ENCODE assay signal across 1 cellular context in genomic region chr17:73196500-73196899, GRCh38.
A peak's percentile ranks its signal among the peaks of the same experiment; 100 is the strongest.
TF ChIP-seq lines count a peak whose summit lies in the region.

No MANE protein-coding gene starts in this region.

TF ChIP-seq in HEK293, 187 proteins besides CTCF, POLR2A, EP300 and RAD21 (continued from another document):
- 0 out of 2 replicates have a peak, but pooled peaks have one; percentile 24 for TF ChIP-seq ZBTB11 (tag by site-specific recombination; conservative IDR thresholded peaks at IDR 0.05; ENCODE audit: low read depth)
- TF ChIP-seq EGR2 (tag by site-specific recombination; IDR thresholded peaks at IDR 0.05; ENCODE audit: low read depth): no peak
- TF ChIP-seq ZBTB20 (tag by site-specific recombination; IDR thresholded peaks at IDR 0.05): no peak
- no peak for TF ChIP-seq ZNF391 (tag by site-specific recombination; IDR thresholded peaks at IDR 0.05; ENCODE audit: borderline replicate concordance, low read depth)
- TF ChIP-seq ZIC2 (tag by site-specific recombination; IDR thresholded peaks at IDR 0.05): no peak
- no peak for TF ChIP-seq ZNF596 (tag by site-specific recombination; IDR thresholded peaks at IDR 0.05)
- TF ChIP-seq ZNF2 (tag by site-specific recombination; IDR thresholded peaks at IDR 0.05): no peak
- no peak for TF ChIP-seq ZBTB44 (tag by site-specific recombination; IDR thresholded peaks at IDR 0.05)
- no peak for TF ChIP-seq ZNF133 (tag by site-specific recombination; IDR thresholded peaks at IDR 0.05)
- no peak for TF ChIP-seq ZNF658 (tag by site-specific recombination; IDR thresholded peaks at IDR 0.05)
- TF ChIP-seq ZNF354C (tag by site-specific recombination; IDR thresholded peaks at IDR 0.05; ENCODE audit: borderline replicate concordance, low read depth): no peak
- no peak for TF ChIP-seq TSHZ1 (tag by site-specific recombination; IDR thresholded peaks at IDR 0.05; ENCODE audit: borderline replicate concordance)
- no peak for TF ChIP-seq ZNF148 (tag by site-specific recombination; IDR thresholded peaks at IDR 0.05; ENCODE audit: borderline replicate concordance)
- no peak for TF ChIP-seq ATF2 (tag by site-specific recombination; IDR thresholded peaks at IDR 0.05; ENCODE audit: low read depth)
